25 cellular contexts compared by ENCODE assay signal in the genomic region with DNA sequence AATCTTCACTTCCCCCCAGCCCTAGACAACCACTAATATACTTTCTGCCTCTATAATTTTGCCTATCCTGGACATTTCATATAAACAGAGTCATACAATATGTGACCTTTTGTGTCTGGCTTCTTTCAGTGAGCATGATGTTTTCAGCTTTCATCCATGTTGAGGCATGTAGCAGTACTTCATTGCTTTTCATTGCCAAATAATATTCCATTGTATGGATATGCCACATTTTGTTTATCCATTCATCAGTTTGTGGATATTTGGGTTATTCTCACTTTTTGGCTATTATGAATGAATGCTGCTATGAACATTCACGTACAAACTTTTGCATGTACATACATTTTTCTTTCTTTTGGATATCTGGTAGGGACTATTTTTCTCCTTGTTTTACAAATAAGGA.
"Had no signal": no experiment of that assay in that cellular context is flagged by ENCODE, and none has a peak within 500 bp of the region (broad histone marks: within the 10 kb centered on the region; RNA-seq: fewer than 3 reads in every experiment).

No MANE protein-coding gene starts in this region.

- ATAC-seq: left lobe of liver; natural killer cell; sciatic nerve; stimulated activated effector memory CD8-positive, alpha-beta T cell treated with anti-CD3 and anti-CD28 coated beads, Interleukin-12 subunit alpha, Interleukin-12 subunit beta, amount 100 ng/mL, for 72 hours had no signal

- H3K36me3 ChIP-seq: esophagus squamous epithelium, ovary, right atrium auricular region, stomach, thyroid gland had no signal

- H3K9me3 ChIP-seq: esophagus squamous epithelium, ovary, right atrium auricular region, stomach, thyroid gland had no signal

- H3K4me3 Mint-ChIP-seq: memory B cell; natural killer cell; stimulated activated effector memory CD8-positive, alpha-beta T cell treated with anti-CD3 and anti-CD28 coated beads, Interleukin-12 subunit alpha, Interleukin-12 subunit beta, amount 100 ng/mL, for 72 hours had no signal

- H3K4me1 Mint-ChIP-seq: memory B cell; natural killer cell; stimulated activated effector memory CD8-positive, alpha-beta T cell treated with anti-CD3 and anti-CD28 coated beads, Interleukin-12 subunit alpha, Interleukin-12 subunit beta, amount 100 ng/mL, for 72 hours had no signal

- H3K27ac Mint-ChIP-seq: memory B cell; natural killer cell; stimulated activated effector memory CD8-positive, alpha-beta T cell treated with anti-CD3 and anti-CD28 coated beads, Interleukin-12 subunit alpha, Interleukin-12 subunit beta, amount 100 ng/mL, for 72 hours had no signal

- H3K36me3 Mint-ChIP-seq: memory B cell; natural killer cell; stimulated activated effector memory CD8-positive, alpha-beta T cell treated with anti-CD3 and anti-CD28 coated beads, Interleukin-12 subunit alpha, Interleukin-12 subunit beta, amount 100 ng/mL, for 72 hours had no signal

- FAIRE-seq: endothelial cell of umbilical vein, frontal cortex, kidney had no signal

- H3K4me1 ChIP-seq: right atrium auricular region had no signal

- H3K4me3 ChIP-seq: coronary artery, esophagus squamous epithelium, lung, ovary, right atrium auricular region, stomach, thyroid gland had no signal

- H3K27me3 ChIP-seq: esophagus squamous epithelium, ovary, right atrium auricular region, stomach, thyroid gland had no signal

- H3K27ac ChIP-seq: coronary artery, esophagus squamous epithelium, ovary, right atrium auricular region, stomach, thyroid gland had no signal

- H3K9me3 Mint-ChIP-seq: natural killer cell; stimulated activated effector memory CD8-positive, alpha-beta T cell treated with anti-CD3 and anti-CD28 coated beads, Interleukin-12 subunit alpha, Interleukin-12 subunit beta, amount 100 ng/mL, for 72 hours had no signal

- DNase-seq: dermis blood vessel endothelial cell; effector memory CD4-positive, alpha-beta T cell; erythroblast; esophagus squamous epithelium; hypothalamus; kidney; natural killer cell; occipital lobe; ovary; posterior cingulate gyrus; stimulated activated CD4-positive, alpha-beta T cell treated with anti-CD3 and anti-CD28 coated beads, Interleukin-2, amount 100 ng/mL, for 24 hours; stimulated activated CD4-positive, alpha-beta T cell treated with anti-CD3 and anti-CD28 coated beads, Interleukin-4, amount 100 ng/mL, for 24 hours; stimulated activated naive CD4-positive, alpha-beta T cell treated with Interleukin-2 at 50 U/mL for 16 hours; stomach; thyroid gland; trophoblast cell had no signal
